1 cellular context compared by ENCODE assay signal in the genomic region with DNA sequence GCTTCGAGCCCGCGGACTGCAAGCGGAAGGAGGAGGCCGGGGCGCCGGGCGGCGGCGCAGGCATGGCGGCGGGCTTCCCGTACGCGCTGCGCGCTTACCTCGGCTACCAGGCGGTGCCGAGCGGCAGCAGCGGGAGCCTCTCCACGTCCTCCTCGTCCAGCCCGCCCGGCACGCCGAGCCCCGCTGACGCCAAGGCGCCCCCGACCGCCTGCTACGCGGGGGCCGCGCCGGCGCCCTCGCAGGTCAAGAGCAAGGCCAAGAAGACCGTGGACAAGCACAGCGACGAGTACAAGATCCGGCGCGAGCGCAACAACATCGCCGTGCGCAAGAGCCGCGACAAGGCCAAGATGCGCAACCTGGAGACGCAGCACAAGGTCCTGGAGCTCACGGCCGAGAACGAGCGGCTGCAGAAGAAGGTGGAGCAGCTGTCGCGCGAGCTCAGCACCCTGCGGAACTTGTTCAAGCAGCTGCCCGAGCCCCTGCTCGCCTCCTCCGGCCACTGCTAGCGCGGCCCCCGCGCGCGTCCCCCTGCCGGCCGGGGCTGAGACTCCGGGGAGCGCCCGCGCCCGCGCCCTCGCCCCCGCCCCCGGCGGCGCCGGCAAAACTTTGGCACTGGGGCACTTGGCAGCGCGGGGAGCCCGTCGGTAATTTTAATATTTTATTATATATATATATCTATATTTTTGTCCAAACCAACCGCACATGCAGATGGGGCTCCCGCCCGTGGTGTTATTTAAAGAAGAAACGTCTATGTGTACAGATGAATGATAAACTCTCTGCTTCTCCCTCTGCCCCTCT.
TF ChIP-seq lines count a peak whose summit lies in the region.

No MANE protein-coding gene starts in this region.

TF ChIP-seq in HEK293, 187 proteins besides CTCF, POLR2A, EP300 and RAD21 (continued from another document):
- TF ChIP-seq ZNF48 (tag by site-specific recombination; IDR thresholded peaks at IDR 0.05): no peak
